27 cellular contexts compared by ENCODE assay signal in the genomic region with DNA sequence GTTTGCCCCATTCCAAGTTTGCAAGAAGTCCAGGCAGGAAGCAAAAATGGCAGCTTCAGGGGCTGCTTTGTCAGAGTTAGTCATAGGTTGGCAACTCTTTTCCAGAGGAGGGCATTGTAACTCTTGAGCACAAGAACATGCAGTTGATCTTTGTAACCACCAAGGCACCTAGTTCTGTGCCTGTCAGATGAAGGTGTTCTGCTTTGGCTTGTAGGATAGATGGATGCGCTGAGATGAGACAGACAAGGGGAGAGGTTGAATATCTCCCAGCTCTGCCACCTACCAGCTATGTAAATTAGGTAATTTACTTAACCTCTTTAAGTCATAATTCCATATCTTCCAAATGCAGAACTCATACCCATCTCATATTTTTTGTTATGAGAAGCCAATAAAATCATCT.
"Had no signal": no experiment of that assay in that cellular context is flagged by ENCODE, and none has a peak within 500 bp of the region (broad histone marks: within the 10 kb centered on the region; RNA-seq: fewer than 3 reads in every experiment).

No MANE protein-coding gene starts in this region.

- H3K9me3 ChIP-seq: mucosa of descending colon, pancreas, psoas muscle, right lobe of liver, testis, thyroid gland, transverse colon, vagina had no signal

- H3K27me3 ChIP-seq: hepatocyte, left lung, pancreas, right atrium auricular region, right lobe of liver, testis, thyroid gland, transverse colon, upper lobe of left lung, vagina had no signal

- H3K4me3 ChIP-seq: hepatocyte, left lung, lower lobe of right lung, mucosa of descending colon, pancreas, psoas muscle, right atrium auricular region, right lobe of liver, stomach, testis, thyroid gland, transverse colon, upper lobe of left lung, vagina had no signal

- H3K4me2 ChIP-seq: hepatocyte had no signal

- H3K79me2 ChIP-seq: hepatocyte had no signal

- FAIRE-seq: islet of Langerhans, kidney, pancreas had no signal

- DNase-seq: immature natural killer cell; kidney; left colon; left lung; lower lobe of right lung; midbrain; mucosa of descending colon; naive thymus-derived CD4-positive, alpha-beta T cell; nucleus accumbens; pancreas; psoas muscle; right lobe of liver; stimulated activated CD4-positive, alpha-beta T cell treated with anti-CD3 and anti-CD28 coated beads, Interleukin-12 subunit alpha, Interleukin-12 subunit beta, amount 100 ng/mL, for 4 hours; stimulated activated CD4-positive, alpha-beta T cell treated with anti-CD3 and anti-CD28 coated beads, Interleukin-15, amount 100 ng/mL, for 24 hours; stimulated activated CD4-positive, alpha-beta T cell treated with anti-CD3 and anti-CD28 coated beads, Interleukin-2, amount 100 ng/mL, for 24 hours; stimulated activated CD4-positive, alpha-beta T cell treated with anti-CD3 and anti-CD28 coated beads, Interleukin-4, amount 100 ng/mL, for 1 hour; stimulated activated naive B cell treated with anti-CD40 and anti-IgM and Interleukin-4, amounts not matched to agents 10 μg/mL and 1 μg/mL and 100 μg/mL, for 72 hours; stimulated activated naive CD8-positive, alpha-beta T cell treated with anti-CD3 and anti-CD28 coated beads, Interleukin-15, Interleukin-2, amounts not matched to agents 100 U/mL and 50 U/mL, for 24 hours; stomach; testis; thyroid gland; transverse colon; upper lobe of left lung had no signal

- H3K4me1 ChIP-seq: left lung, lower lobe of right lung, pancreas, psoas muscle, right atrium auricular region, right lobe of liver, stomach, testis, thyroid gland, transverse colon, upper lobe of left lung, vagina had no signal

- H3K36me3 ChIP-seq: left lung, lower lobe of right lung, pancreas, right atrium auricular region, right lobe of liver, stomach, thyroid gland, transverse colon, upper lobe of left lung, vagina had no signal

- H3K27ac ChIP-seq: hepatocyte, left lung, lower lobe of right lung, pancreas, psoas muscle, right atrium auricular region, right lobe of liver, stomach, testis, thyroid gland, transverse colon, upper lobe of left lung, vagina had no signal

- H2AFZ ChIP-seq: hepatocyte had no signal
